ENCODE assay signal across 1 cellular context in the genomic region with DNA sequence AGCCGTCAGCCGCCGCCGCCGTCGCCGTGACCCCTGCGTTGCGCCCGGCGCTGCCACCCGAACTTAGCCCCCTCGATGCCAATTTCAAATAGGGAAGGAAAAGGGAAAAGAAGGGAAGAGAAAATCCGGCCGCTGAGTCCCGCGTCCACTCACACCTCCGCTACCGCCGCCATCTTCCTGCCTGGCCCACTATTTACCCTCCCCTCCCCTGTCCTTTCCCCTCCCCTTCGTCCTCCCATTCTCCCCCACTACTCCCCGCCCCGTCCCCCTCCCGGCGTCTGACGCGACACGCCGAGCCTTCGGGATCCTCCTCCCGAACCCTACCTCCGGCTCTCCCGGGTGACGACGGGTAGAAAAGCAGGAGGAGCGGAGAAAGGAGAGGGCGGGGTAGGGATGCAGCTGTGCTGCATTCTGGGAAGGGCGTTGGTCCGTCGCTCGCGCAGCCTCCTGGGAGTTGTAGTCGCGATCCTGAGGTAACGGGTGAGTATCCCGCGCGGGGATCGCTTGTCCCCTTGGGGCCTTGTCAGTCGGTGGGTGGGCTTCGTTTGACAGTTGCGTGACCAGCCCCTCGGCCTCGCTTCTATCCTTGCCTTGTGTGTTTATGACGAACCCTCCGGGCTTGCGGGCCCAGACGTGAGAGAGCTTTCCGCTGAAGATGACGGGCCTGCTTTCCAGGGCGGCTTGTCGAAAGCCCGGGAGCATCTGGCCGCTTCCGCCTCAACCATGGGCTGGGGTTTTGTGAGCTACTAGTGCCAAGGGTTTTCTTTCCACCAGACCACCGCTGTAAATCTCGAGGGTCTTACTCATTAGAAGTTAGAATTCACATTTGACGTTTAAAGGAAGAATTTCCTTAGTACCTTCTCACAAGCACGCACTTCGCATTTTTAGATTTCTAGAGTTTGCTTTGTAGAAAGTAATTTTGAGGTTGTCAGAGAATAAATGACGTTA.
A peak's percentile ranks its signal among the peaks of the same experiment; 100 is the strongest.
TF ChIP-seq lines count a peak whose summit lies in the region.

TSS of gene CERT1 (minus strand) at position 195 of the 948 bp plus-strand sequence. CDS start 422 bp downstream, outside the sequence.
TSS of gene POLK (plus strand) at position 457 of the 948 bp plus-strand sequence.

TF ChIP-seq in K562, 482 proteins besides CTCF, POLR2A, EP300 and RAD21 (continued from another document):
- TF ChIP-seq ZMIZ1 (IDR thresholded peaks at IDR 0.05; ENCODE audit: low read depth in 2 of 2, low read length in 2 of 2): no peak
- TF ChIP-seq, protein P1, sequence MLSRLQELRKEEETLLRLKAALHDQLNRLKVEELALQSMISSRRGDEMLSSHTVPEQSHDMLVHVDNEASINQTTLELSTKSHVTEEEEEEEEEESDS (CRISPR knock-in tag; IDR thresholded peaks at IDR 0.05): no peak
- peak; percentile 47 for TF ChIP-seq HNRNPLL (IDR thresholded peaks at IDR 0.05; ENCODE audit: low read depth, low read length, poor library complexity, severe bottlenecking)
- no peak for TF ChIP-seq RBM34 (IDR thresholded peaks at IDR 0.05; ENCODE audit: borderline replicate concordance, insufficient read depth, low read length)
